Comparison of ENCODE assay signal across 8 cellular contexts in genomic region chr20:58907481-58908137, GRCh38. TPM values are rescaled to one million over a fixed set of nuclear protein-coding genes. Genes with fewer than 3 reads are reported as not detected.
DNase-seq lines count a peak whose midpoint lies in the region; ATAC-seq and TF ChIP-seq lines count a peak whose summit lies in the region.

No MANE protein-coding gene starts in this region.

- intact Hi-C loops in heart left ventricle (cut with DNase I) (loop anchor here in 5 of 10 donors (2.0 to 5.0 kb wide), 4 partner anchors 15 to 125 kb away; partner anchors contain the start of genes NELFCD (in 5 of the 5) and ATP5F1E (in 1 of the 5)), psoas muscle (cut with DNase I) (loop anchor here (2.0 to 5.0 kb wide), 2 partner anchors 15 to 75 kb away; partner anchors contain the start of gene NELFCD (in 1 of the 2))

- H3K36me3 ChIP-seq in heart left ventricle: peaks cover 10 to 91% (median 79%) of the 10 kb centered on the region in 9 donors
- H3K36me3 ChIP-seq in psoas muscle (ENCODE audit: insufficient read depth in 1 of 2, low read depth in 1 of 2): peaks cover 7 to 79% of the 10 kb centered on the region in 2 donors

- H3K4me3 ChIP-seq in heart left ventricle (peak overlapping the region in 9 of 12 donors; percentile 5 to 46 (median 30)), psoas muscle (peak overlapping the region; percentile 50)

- H3K27ac ChIP-seq in heart left ventricle (peak overlapping the region; percentile 64 to 93 (median 84)), psoas muscle (peak overlapping the region; percentile 88)

- CTCF ChIA-PET in GM10248 (lab: Yijun Ruan, JAX): interaction anchor here (1.1 to 2.0 kb wide), 6 partner anchors 9 to 256 kb away, joined by 3 to 7 read pairs (median 4); partner anchors contain the start of genes ATP5F1E and STX16

- no peaks in the 10 kb centered on the region for H3K9me3 ChIP-seq in heart left ventricle
- H3K9me3 ChIP-seq in psoas muscle: no peaks in the 10 kb centered on the region

- H3K27me3 ChIP-seq in heart left ventricle (no peaks in the 10 kb centered on the region), psoas muscle (ENCODE audit: insufficient read depth in 3 of 3, low read length in 2 of 3) (no peaks in the 10 kb centered on the region)

- DNase-seq in GM10248 (ENCODE audit: extremely low spot score): peak; percentile 88
- DNase-seq in KG1 (lab: John Stamatoyannopoulos, UW): peak; percentile 85
- DNase-seq in SIG-M5 treated with dmso at 0.1 percent for 504 hours (lab: John Stamatoyannopoulos, UW; ENCODE audit: unreplicated experiment): peak; percentile 99
- DNase-seq in amygdala (lab: John Stamatoyannopoulos, UW): peak in 52 of 56 donors; percentile 10 to 93 (median 64)
- DNase-seq in heart left ventricle: peak; percentile 86 to 94 (median 94)
- DNase-seq in psoas muscle: peak; percentile 85 to 93
- no peak for DNase-seq in iPS-NIHi7 (ENCODE audit: extremely low spot score)

- TF ChIP-seq POLR2A in heart left ventricle (IDR thresholded peaks at IDR 0.05): no peak

- WGBS in heart left ventricle, 4 donors: 5 to 8% (median 7%) methylated on average over 10 of the region's 10 CpGs
- 5 to 9% (median 7%) methylated on average over 10 of the region's 10 CpGs for WGBS in psoas muscle, 3 donors

- TF ChIP-seq CTCF in GM10248 (IDR thresholded peaks at IDR 0.05; ENCODE audit: control extremely low read depth, extremely low read depth, low read depth, missing control alignments) (no peak), heart left ventricle (IDR thresholded peaks at IDR 0.05) (no peak), psoas muscle (IDR thresholded peaks at IDR 0.05) (no peak)

- H3K4me1 ChIP-seq in heart left ventricle (peaks cover 0 to 72% (median 50%) of the 10 kb centered on the region in 12 donors), psoas muscle (peaks cover 48% of the 10 kb centered on the region)

- ATAC-seq in GM21825 (IDR thresholded peaks at IDR 0.05; ENCODE audit: unreplicated experiment) (peak; percentile 83), heart left ventricle (peak; percentile 91 to 98 (median 94)), psoas muscle (peak; percentile 94 to 97 (median 96))

- POLR2A ChIA-PET in GM10248 (lab: Yijun Ruan, JAX): interaction anchor here (0.5 to 1.7 kb wide), 8 partner anchors 11 to 476 kb away, joined by 3 to 8 read pairs (median 4); no protein-coding TSS in a partner anchor

RNA-seq across cellular contexts. Expression of gene GNAS, which starts 55.1 kb away (rescaled TPM):
- total RNA-seq in heart left ventricle (1,000 to 10,000 TPM; 1,430 to 2,119 (median 1,604) TPM), psoas muscle (1,000 to 10,000 TPM; 1,018 to 1,905 (median 1,319) TPM)
- polyA plus RNA-seq in heart left ventricle (1,000 to 10,000 TPM; 1,246 to 2,999 TPM), psoas muscle (1,000 to 10,000 TPM in 2 of 3 donors, 100 to 1,000 TPM in 1; 700 to 1,469 (median 1,394) TPM)

RNA-seq across cellular contexts. Expression of gene GNAS-AS1, which starts 56.9 kb away (rescaled TPM):
- total RNA-seq in heart left ventricle (under 1 TPM in 7 of 9 donors, not detected in 2; 0.22 to 0.79 (median 0.29) TPM), psoas muscle (1 to 10 TPM in 1 of 4 donors, under 1 TPM in 2, not detected in 1; 0.26 to 1.0 (median 0.65) TPM)
- polyA plus RNA-seq in heart left ventricle (under 1 TPM; 0.17 to 0.91 TPM), psoas muscle (under 1 TPM; 0.03 to 0.53 (median 0.13) TPM)
